In the genomic region with DNA sequence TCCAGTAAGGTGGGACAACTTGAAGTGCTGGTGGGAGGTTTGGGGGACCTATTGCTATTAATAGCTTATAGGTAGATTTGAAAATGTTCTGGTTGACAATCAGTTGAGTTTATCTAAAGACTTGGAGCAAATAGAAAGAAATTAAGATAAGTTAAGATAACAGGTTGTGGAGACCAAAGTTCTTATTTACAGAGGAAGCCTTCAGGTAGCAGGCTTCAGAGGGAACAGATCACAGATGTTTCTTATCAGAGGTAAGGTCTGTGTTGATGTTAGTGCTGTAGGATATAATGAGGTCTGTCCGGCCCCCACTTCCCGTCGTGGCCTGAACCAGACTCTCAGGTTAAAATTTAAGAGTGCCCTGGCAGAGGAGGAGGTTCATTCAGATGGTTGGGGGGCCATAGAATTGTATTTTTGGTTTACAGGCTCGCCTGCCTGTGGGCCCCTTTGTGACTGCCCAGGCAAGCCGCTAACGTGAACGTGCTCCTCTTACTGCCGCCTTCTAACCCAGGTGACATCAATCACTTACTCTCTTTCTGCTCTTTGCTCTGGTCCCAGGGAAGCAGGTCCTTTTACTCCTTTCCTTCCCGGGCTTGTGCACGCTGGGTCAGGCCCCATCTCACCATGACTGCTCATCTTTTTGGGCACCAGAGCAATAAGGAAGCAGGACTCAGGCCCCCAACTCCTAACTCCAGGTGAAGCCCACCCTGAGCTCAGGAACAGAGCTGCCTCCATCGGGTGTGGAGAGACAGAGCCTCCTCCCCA, we compare ENCODE assay signal across 34 cellular contexts. TPM values are rescaled to one million over a fixed set of nuclear protein-coding genes. Genes with fewer than 3 reads are reported as not detected.
"Had no signal": no experiment of that assay in that cellular context is flagged by ENCODE, and none has a peak within 500 bp of the region (broad histone marks: within the 10 kb centered on the region; RNA-seq: fewer than 3 reads in every experiment).

No MANE protein-coding gene starts in this region.

- ATAC-seq: activated CD4-positive, alpha-beta T cell treated with anti-CD3 and anti-CD28 coated beads for 36 hours; activated CD4-positive, CD25-positive, alpha-beta regulatory T cell treated with anti-CD3 and anti-CD28 coated beads, Interleukin-2, amount 50 U/mL, for 24 hours; activated CD8-positive, alpha-beta memory T cell treated with anti-CD3 and anti-CD28 coated beads, Interleukin-2, amount 10 ng/mL, durations not matched to agents 7 days and 5 days; PC-3; WTC11 had no signal

- H3K27ac Mint-ChIP-seq: activated CD4-positive, alpha-beta memory T cell treated with anti-CD3 and anti-CD28 coated beads, Interleukin-2, amount 10 ng/mL, durations not matched to agents 7 days and 5 days; activated CD4-positive, alpha-beta T cell treated with anti-CD3 and anti-CD28 coated beads for 36 hours; activated CD8-positive, alpha-beta memory T cell treated with anti-CD3 and anti-CD28 coated beads, Interleukin-2, amount 10 ng/mL, durations not matched to agents 7 days and 5 days; activated naive CD8-positive, alpha-beta T cell treated with anti-CD3 and anti-CD28 coated beads for 36 hours; T-helper 1 cell treated with Interleukin-12 subunit alpha and Interleukin-12 subunit beta and Interleukin-4 antibody, amounts not matched to agents 30 μg/mL and 1 μg/mL, for 36 hours; T-helper 2 cell treated with Interferon-gamma antibody and Interleukin-4, amounts not matched to agents 5 μg/mL and 100 μg/mL, for 36 hours; WTC11 had no signal

- H3K9me3 Mint-ChIP-seq: activated CD4-positive, alpha-beta memory T cell treated with anti-CD3 and anti-CD28 coated beads, Interleukin-2, amount 10 ng/mL, durations not matched to agents 7 days and 5 days; activated naive CD8-positive, alpha-beta T cell treated with anti-CD3 and anti-CD28 coated beads for 36 hours; T-helper 1 cell treated with Interleukin-12 subunit alpha and Interleukin-12 subunit beta and Interleukin-4 antibody, amounts not matched to agents 30 μg/mL and 1 μg/mL, for 36 hours; T-helper 2 cell treated with Interferon-gamma antibody and Interleukin-4, amounts not matched to agents 5 μg/mL and 100 μg/mL, for 36 hours had no signal

- H3K4me1 ChIP-seq: SJSA1 had no signal

- H3K36me3 Mint-ChIP-seq: activated CD8-positive, alpha-beta memory T cell treated with anti-CD3 and anti-CD28 coated beads, Interleukin-2, amount 10 ng/mL, durations not matched to agents 7 days and 5 days; activated naive CD8-positive, alpha-beta T cell treated with anti-CD3 and anti-CD28 coated beads for 36 hours; WTC11 had no signal

- H3K4me3 ChIP-seq: Peyer's patch, SJSA1 had no signal

- H3K4me2 ChIP-seq: KMS-11, SK-N-SH had no signal

- DNase-seq: activated CD4-positive, alpha-beta memory T cell treated with anti-CD3 and anti-CD28 coated beads, Interleukin-2, amount 10 ng/mL, durations not matched to agents 7 days and 5 days; activated CD4-positive, alpha-beta T cell treated with anti-CD3 and anti-CD28 coated beads for 36 hours; activated CD8-positive, alpha-beta memory T cell treated with anti-CD3 and anti-CD28 coated beads, Interleukin-2, amount 10 ng/mL, durations not matched to agents 7 days and 5 days; activated CD8-positive, alpha-beta memory T cell treated with anti-CD3 and anti-CD28 coated beads, Interleukin-2, amount 50 U/mL, for 48 hours; activated effector memory CD4-positive, alpha-beta T cell treated with anti-CD3 and anti-CD28 coated beads, Interleukin-2, amount 50 U/mL, for 16 hours; activated naive CD4-positive, alpha-beta T cell; activated naive CD4-positive, alpha-beta T cell treated with anti-CD3 and anti-CD28 coated beads, Interleukin-2, amount 50 U/mL, for 16 hours; activated naive CD8-positive, alpha-beta T cell treated with anti-CD3 and anti-CD28 coated beads for 36 hours; activated T-cell treated with anti-CD3 and anti-CD28 coated beads, Interleukin-2, amount 50 U/mL, for 48 hours; amniotic stem cell; aorta; brain microvascular endothelial cell; central memory CD4-positive, alpha-beta T cell; MM.1S; MV-4-11; NCI-H1092; NCI-H1436 treated with DMSO at 0.1 percent for 48 hours; NCI-H187; NCI-H2081; NCI-H226; NCI-H446 treated with DMSO at 0.1 percent for 48 hours; NCI-H524 treated with DMSO at 0.1 percent for 48 hours; PC-3; RPMI8226; SHP77 treated with DMSO at 0.1 percent for 48 hours; SK-N-SH had no signal

- H3K4me1 Mint-ChIP-seq: activated CD4-positive, alpha-beta memory T cell treated with anti-CD3 and anti-CD28 coated beads, Interleukin-2, amount 10 ng/mL, durations not matched to agents 7 days and 5 days; activated CD4-positive, alpha-beta T cell treated with anti-CD3 and anti-CD28 coated beads for 36 hours; activated CD8-positive, alpha-beta memory T cell treated with anti-CD3 and anti-CD28 coated beads, Interleukin-2, amount 10 ng/mL, durations not matched to agents 7 days and 5 days; activated naive CD8-positive, alpha-beta T cell treated with anti-CD3 and anti-CD28 coated beads for 36 hours had no signal

- H3K9ac ChIP-seq: KMS-11, SK-N-SH had no signal

- H3K27me3 ChIP-seq: brain microvascular endothelial cell, Peyer's patch, SJSA1 had no signal

- H3K4me3 Mint-ChIP-seq: activated CD4-positive, alpha-beta memory T cell treated with anti-CD3 and anti-CD28 coated beads, Interleukin-2, amount 10 ng/mL, durations not matched to agents 7 days and 5 days; activated CD4-positive, alpha-beta T cell treated with anti-CD3 and anti-CD28 coated beads for 36 hours; activated CD8-positive, alpha-beta memory T cell treated with anti-CD3 and anti-CD28 coated beads, Interleukin-2, amount 10 ng/mL, durations not matched to agents 7 days and 5 days; activated naive CD8-positive, alpha-beta T cell treated with anti-CD3 and anti-CD28 coated beads for 36 hours; T-helper 1 cell treated with Interleukin-12 subunit alpha and Interleukin-12 subunit beta and Interleukin-4 antibody, amounts not matched to agents 30 μg/mL and 1 μg/mL, for 36 hours; T-helper 2 cell treated with Interferon-gamma antibody and Interleukin-4, amounts not matched to agents 5 μg/mL and 100 μg/mL, for 36 hours; WTC11 had no signal

- H3K36me3 ChIP-seq: brain microvascular endothelial cell, Peyer's patch, SJSA1 had no signal

- H3K9me3 ChIP-seq: Peyer's patch, SJSA1, SK-N-SH had no signal

- H3K27ac ChIP-seq: brain microvascular endothelial cell, KMS-11, SJSA1 had no signal

RNA-seq across cellular contexts. Expression of a gene that starts 18.3 kb away (rescaled TPM):
- total RNA-seq: activated CD4-positive, alpha-beta memory T cell treated with anti-CD3 and anti-CD28 coated beads, Interleukin-2, amount 10 ng/mL, durations not matched to agents 7 days and 5 days; activated CD4-positive, alpha-beta T cell treated with anti-CD3 and anti-CD28 coated beads for 36 hours; activated CD8-positive, alpha-beta memory T cell treated with anti-CD3 and anti-CD28 coated beads, Interleukin-2, amount 10 ng/mL, durations not matched to agents 7 days and 5 days; activated naive CD8-positive, alpha-beta T cell treated with anti-CD3 and anti-CD28 coated beads for 36 hours; aorta; LHCN-M2; PC-3; SJSA1 had no signal

RNA-seq across cellular contexts. Expression of a gene that starts 52.1 kb away (rescaled TPM):
- total RNA-seq: activated CD4-positive, alpha-beta memory T cell treated with anti-CD3 and anti-CD28 coated beads, Interleukin-2, amount 10 ng/mL, durations not matched to agents 7 days and 5 days; activated CD4-positive, alpha-beta T cell treated with anti-CD3 and anti-CD28 coated beads for 36 hours; activated CD8-positive, alpha-beta memory T cell treated with anti-CD3 and anti-CD28 coated beads, Interleukin-2, amount 10 ng/mL, durations not matched to agents 7 days and 5 days; activated naive CD8-positive, alpha-beta T cell treated with anti-CD3 and anti-CD28 coated beads for 36 hours; aorta; LHCN-M2; PC-3; Peyer's patch; SJSA1; WTC11 had no signal
